In genomic region chr3:61841111-61841845, GRCh38 we compare ENCODE assay signal across 1 cellular context.
TF ChIP-seq lines count a peak whose summit lies in the region.

No MANE protein-coding gene starts in this region.

TF ChIP-seq in GM23338, 12 proteins besides CTCF, POLR2A, EP300 and RAD21 (continued from another document):
- TF ChIP-seq, protein P1, sequence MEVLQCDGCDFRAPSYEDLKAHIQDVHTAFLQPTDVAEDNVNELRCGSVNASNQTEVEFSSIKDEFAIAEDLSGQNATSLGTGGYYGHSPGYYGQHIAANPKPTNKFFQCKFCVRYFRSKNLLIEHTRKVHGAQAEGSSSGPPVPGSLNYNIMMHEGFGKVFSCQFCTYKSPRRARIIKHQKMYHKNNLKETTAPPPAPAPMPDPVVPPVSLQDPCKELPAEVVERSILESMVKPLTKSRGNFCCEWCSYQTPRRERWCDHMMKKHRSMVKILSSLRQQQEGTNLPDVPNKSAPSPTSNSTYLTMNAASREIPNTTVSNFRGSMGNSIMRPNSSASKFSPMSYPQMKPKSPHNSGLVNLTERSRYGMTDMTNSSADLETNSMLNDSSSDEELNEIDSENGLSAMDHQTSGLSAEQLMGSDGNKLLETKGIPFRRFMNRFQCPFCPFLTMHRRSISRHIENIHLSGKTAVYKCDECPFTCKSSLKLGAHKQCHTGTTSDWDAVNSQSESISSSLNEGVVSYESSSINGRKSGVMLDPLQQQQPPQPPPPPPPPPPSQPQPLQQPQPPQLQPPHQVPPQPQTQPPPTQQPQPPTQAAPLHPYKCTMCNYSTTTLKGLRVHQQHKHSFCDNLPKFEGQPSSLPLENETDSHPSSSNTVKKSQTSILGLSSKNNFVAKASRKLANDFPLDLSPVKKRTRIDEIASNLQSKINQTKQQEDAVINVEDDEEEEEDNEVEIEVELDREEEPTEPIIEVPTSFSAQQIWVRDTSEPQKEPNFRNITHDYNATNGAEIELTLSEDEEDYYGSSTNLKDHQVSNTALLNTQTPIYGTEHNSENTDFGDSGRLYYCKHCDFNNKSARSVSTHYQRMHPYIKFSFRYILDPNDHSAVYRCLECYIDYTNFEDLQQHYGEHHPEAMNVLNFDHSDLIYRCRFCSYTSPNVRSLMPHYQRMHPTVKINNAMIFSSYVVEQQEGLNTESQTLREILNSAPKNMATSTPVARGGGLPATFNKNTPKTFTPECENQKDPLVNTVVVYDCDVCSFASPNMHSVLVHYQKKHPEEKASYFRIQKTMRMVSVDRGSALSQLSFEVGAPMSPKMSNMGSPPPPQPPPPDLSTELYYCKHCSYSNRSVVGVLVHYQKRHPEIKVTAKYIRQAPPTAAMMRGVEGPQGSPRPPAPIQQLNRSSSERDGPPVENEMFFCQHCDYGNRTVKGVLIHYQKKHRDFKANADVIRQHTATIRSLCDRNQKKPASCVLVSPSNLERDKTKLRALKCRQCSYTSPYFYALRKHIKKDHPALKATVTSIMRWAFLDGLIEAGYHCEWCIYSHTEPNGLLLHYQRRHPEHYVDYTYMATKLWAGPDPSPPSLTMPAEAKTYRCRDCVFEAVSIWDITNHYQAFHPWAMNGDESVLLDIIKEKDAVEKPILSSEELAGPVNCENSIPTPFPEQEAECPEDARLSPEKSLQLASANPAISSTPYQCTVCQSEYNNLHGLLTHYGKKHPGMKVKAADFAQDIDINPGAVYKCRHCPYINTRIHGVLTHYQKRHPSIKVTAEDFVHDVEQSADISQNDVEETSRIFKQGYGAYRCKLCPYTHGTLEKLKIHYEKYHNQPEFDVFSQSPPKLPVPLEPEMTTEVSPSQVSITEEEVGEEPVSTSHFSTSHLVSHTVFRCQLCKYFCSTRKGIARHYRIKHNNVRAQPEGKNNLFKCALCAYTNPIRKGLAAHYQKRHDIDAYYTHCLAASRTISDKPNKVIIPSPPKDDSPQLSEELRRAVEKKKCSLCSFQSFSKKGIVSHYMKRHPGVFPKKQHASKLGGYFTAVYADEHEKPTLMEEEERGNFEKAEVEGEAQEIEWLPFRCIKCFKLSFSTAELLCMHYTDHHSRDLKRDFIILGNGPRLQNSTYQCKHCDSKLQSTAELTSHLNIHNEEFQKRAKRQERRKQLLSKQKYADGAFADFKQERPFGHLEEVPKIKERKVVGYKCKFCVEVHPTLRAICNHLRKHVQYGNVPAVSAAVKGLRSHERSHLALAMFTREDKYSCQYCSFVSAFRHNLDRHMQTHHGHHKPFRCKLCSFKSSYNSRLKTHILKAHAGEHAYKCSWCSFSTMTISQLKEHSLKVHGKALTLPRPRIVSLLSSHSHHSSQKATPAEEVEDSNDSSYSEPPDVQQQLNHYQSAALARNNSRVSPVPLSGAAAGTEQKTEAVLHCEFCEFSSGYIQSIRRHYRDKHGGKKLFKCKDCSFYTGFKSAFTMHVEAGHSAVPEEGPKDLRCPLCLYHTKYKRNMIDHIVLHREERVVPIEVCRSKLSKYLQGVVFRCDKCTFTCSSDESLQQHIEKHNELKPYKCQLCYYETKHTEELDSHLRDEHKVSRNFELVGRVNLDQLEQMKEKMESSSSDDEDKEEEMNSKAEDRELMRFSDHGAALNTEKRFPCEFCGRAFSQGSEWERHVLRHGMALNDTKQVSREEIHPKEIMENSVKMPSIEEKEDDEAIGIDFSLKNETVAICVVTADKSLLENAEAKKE (CRISPR knock-in tag; IDR thresholded peaks at IDR 0.05), result no peak
